Comparison of ENCODE assay signal across 8 cellular contexts in genomic region chr5:52948418-52949076, GRCh38. TPM values are rescaled to one million over a fixed set of nuclear protein-coding genes. Genes with fewer than 3 reads are reported as not detected.
DNase-seq lines count a peak whose midpoint lies in the region; ATAC-seq and TF ChIP-seq lines count a peak whose summit lies in the region.

No MANE protein-coding gene starts in this region.

- H3K79me2 ChIP-seq in hepatocyte: no peaks in the 10 kb centered on the region

- H3K9me2 ChIP-seq in hepatocyte (replicated peaks; ENCODE audit: insufficient read depth): no peaks in the 10 kb centered on the region

- no peaks in the 10 kb centered on the region for H3K27me3 ChIP-seq in hepatocyte
- no peaks in the 10 kb centered on the region for H3K27me3 ChIP-seq in skeletal muscle satellite cell (ENCODE audit: control insufficient read depth, insufficient read depth, low read length)

- TF ChIP-seq POLR2A in NB4 (IDR thresholded peaks at IDR 0.05; ENCODE audit: extremely low read depth, insufficient read length): no peak

- H3K4me1 ChIP-seq in hepatocyte (ENCODE audit: insufficient read depth) (no peaks in the 10 kb centered on the region), skeletal muscle satellite cell (ENCODE audit: control insufficient read depth, insufficient read depth, low read length) (peaks cover 34% of the 10 kb centered on the region)

- H3K4me2 ChIP-seq in hepatocyte (no peak overlapping the region), skeletal muscle satellite cell (ENCODE audit: low read length) (peak overlapping the region; percentile 24)

- no peak overlapping the region for H3K9ac ChIP-seq in skeletal muscle satellite cell (ENCODE audit: low read depth, low read length)

- H3K36me3 ChIP-seq in hepatocyte (replicated peaks; ENCODE audit: insufficient read depth, low read depth) (no peaks in the 10 kb centered on the region), skeletal muscle satellite cell (ENCODE audit: insufficient read depth, low read length) (no peaks in the 10 kb centered on the region)

- no peaks in the 10 kb centered on the region for H4K20me1 ChIP-seq in hepatocyte (ENCODE audit: insufficient read depth, poor library complexity, severe bottlenecking)

- DNase-seq in NCI-H524 (lab: John Stamatoyannopoulos, UW) (peak; percentile 23 to 71), NCI-H524 treated with DMSO at 0.1 percent for 48 hours (lab: John Stamatoyannopoulos, UW) (no peak), NB4 (ENCODE audit: low read depth) (peak; percentile 71), T follicular helper cell (ENCODE audit: low read depth) (peak; percentile 43), anterior cingulate cortex (lab: John Stamatoyannopoulos, UW) (peak in 42 of 58 donors; percentile 0 to 74 (median 16)), hepatocyte (ENCODE audit: low spot score) (peak; percentile 77)

- 24% methylated on average over 1 of the region's 1 CpG for WGBS in hepatocyte (ENCODE audit: low lambda C conversion rate, missing lambda C conversion rate)

- H3K4me3 ChIP-seq in NB4 (ENCODE audit: low read depth, low read length): no peak overlapping the region
- no peak overlapping the region for H3K4me3 ChIP-seq in hepatocyte
- H3K4me3 ChIP-seq in skeletal muscle satellite cell (ENCODE audit: low read length): no peak overlapping the region

- H3K27ac ChIP-seq in hepatocyte: no peak overlapping the region

- H3K9me3 ChIP-seq in hepatocyte (ENCODE audit: low read depth) (no peaks in the 10 kb centered on the region), skeletal muscle satellite cell (replicated peaks; ENCODE audit: low read length) (no peaks in the 10 kb centered on the region)

- peak; percentile 42 for TF ChIP-seq CTCF in NB4 (IDR thresholded peaks at IDR 0.05; ENCODE audit: low read depth, low read length)
- peak; percentile 88 for TF ChIP-seq CTCF in hepatocyte (IDR thresholded peaks at IDR 0.05; ENCODE audit: poor library complexity)

- H2AFZ ChIP-seq in hepatocyte: peak overlapping the region; percentile 63

- peak; percentile 99 for ATAC-seq in HG02623 (IDR thresholded peaks at IDR 0.05; ENCODE audit: unreplicated experiment)

RNA-seq across cellular contexts. Expression of gene ITGA2, which starts 40.6 kb away (rescaled TPM):
- 10.2 and 10.8 TPM in 2 replicates for total RNA-seq in hepatocyte
- 1.5 and 2.5 TPM in 2 replicates for polyA plus RNA-seq in hepatocyte
- total RNA-seq in skeletal muscle satellite cell (2012; rRNA removed): 11.6 and 20.0 TPM in 2 replicates
